14 cellular contexts compared by ENCODE assay signal in genomic region chr13:43041368-43041921, GRCh38. TPM values are rescaled to one million over a fixed set of nuclear protein-coding genes. Genes with fewer than 3 reads are reported as not detected.
DNase-seq lines count a peak whose midpoint lies in the region; ATAC-seq, FAIRE-seq and TF ChIP-seq lines count a peak whose summit lies in the region.
"Had no signal": no experiment of that assay in that cellular context is flagged by ENCODE, and none has a peak within 500 bp of the region (broad histone marks: within the 10 kb centered on the region; RNA-seq: fewer than 3 reads in every experiment).

No MANE protein-coding gene starts in this region.

- ATAC-seq in GM19351 (IDR thresholded peaks at IDR 0.05; ENCODE audit: unreplicated experiment) (peak; percentile 71), HG02885 (IDR thresholded peaks at IDR 0.05; ENCODE audit: poor library complexity, unreplicated experiment) (peak; percentile 73)

- DNase-seq in H1 (ENCODE audit: low read depth in 1 of 2, low spot score in 2 of 2) = no peak
- no peak for DNase-seq in stimulated activated CD4-positive, alpha-beta T cell treated with anti-CD3 and anti-CD28 coated beads, Interleukin-12 subunit alpha, Interleukin-12 subunit beta, amount 100 ng/mL, for 4 hours
- DNase-seq in vagina (ENCODE audit: extremely low spot score in 2 of 2) = no peak
- no peak for DNase-seq in SKM-1 (lab: John Stamatoyannopoulos, UW; ENCODE audit: unreplicated experiment)
- no peak for DNase-seq in Kasumi-1 (lab: John Stamatoyannopoulos, UW)
- DNase-seq: erythroblast, H9, NCI-H226 had no signal

- no peak overlapping the region for H3K18ac ChIP-seq in H1 (ENCODE audit: extremely low read depth, low read length)

- H3K79me2 ChIP-seq in DOHH2 (ENCODE audit: control insufficient read depth, low read length) (peaks cover 92% of the 10 kb centered on the region), H1 (ENCODE audit: control insufficient read depth in 1 of 2, insufficient read depth in 2 of 2, low read length in 2 of 2) (peaks cover 0 to 5% of the 10 kb centered on the region in 2 experiments; a peak in 1 of 4 replicates)

- POLR2A ChIA-PET in H1 (lab: Charles Lee; ENCODE audit: partially characterized antibody) = no interaction called here

- H3K27me3 ChIP-seq in DOHH2 (ENCODE audit: control insufficient read depth, low read length) (no peaks in the 10 kb centered on the region), H1 (replicated peaks in 1 of 4; ENCODE audit: control insufficient read depth in 3 of 4, extremely low read depth in 1 of 4, insufficient read depth in 3 of 4, low read length in 3 of 4) (no peaks in the 10 kb centered on the region), vagina (no peaks in the 10 kb centered on the region)

- H2BK12ac ChIP-seq in H1 (ENCODE audit: low read depth, low read length) = 0 out of 2 replicates have a peak overlapping the region, but pooled peaks have one; percentile 35

- CTCF ChIA-PET in H1 (lab: Charles Lee; ENCODE audit: partially characterized antibody) = interaction anchor here (0.6 to 2.3 kb wide), 3 partner anchors 70 to 446 kb away, joined by 3 to 6 read pairs (median 3); no protein-coding TSS in a partner anchor

- H2AFZ ChIP-seq in H1 (ENCODE audit: low read length) = no peak overlapping the region

- no peak overlapping the region for H2BK15ac ChIP-seq in H1 (ENCODE audit: low read length)

- no peak overlapping the region for H4K8ac ChIP-seq in H1 (ENCODE audit: extremely low read depth, insufficient read depth, low read length)

- FAIRE-seq in H1 (lab: Jason Lieb, UNC) = no peak
- FAIRE-seq: bronchial epithelial cell had no signal

- intact Hi-C loops in vagina (cut with DNase I) = no loop called here

- H3K23ac ChIP-seq in H1 (ENCODE audit: insufficient read length) = no peak overlapping the region

- peaks cover 15% of the 10 kb centered on the region for H3F3A ChIP-seq in DOHH2 (ENCODE audit: control insufficient read depth, insufficient read depth)

- no peaks in the 10 kb centered on the region for H4K20me1 ChIP-seq in DOHH2 (ENCODE audit: control insufficient read depth, insufficient read depth, low read depth, low read length)
- H4K20me1 ChIP-seq in H1 (replicated peaks in 1 of 2; ENCODE audit: control insufficient read depth in 1 of 2, insufficient read depth in 2 of 2, low read length in 2 of 2) = no peaks in the 10 kb centered on the region

- no peak overlapping the region for H3K9ac ChIP-seq in H1 (replicated peaks in 1 of 4; ENCODE audit: extremely low read depth in 1 of 4, low read depth in 3 of 4, low read length in 3 of 4)

- no peak overlapping the region for H4K5ac ChIP-seq in H1 (ENCODE audit: insufficient read length, low read depth, low read length)

- H3K27ac ChIP-seq in DOHH2 (ENCODE audit: low read depth, low read length) (no peak overlapping the region), H1 (ENCODE audit: low read depth, low read length) (no peak overlapping the region), vagina (no peak overlapping the region)
- H3K27ac ChIP-seq: SK-N-MC had no signal

- H3K4me2 ChIP-seq in DOHH2 (ENCODE audit: low read length) (peak overlapping the region; percentile 30; the same call in 1 of the 2 replicates), H1 (ENCODE audit: insufficient read depth in 1 of 2, low read depth in 2 of 2, low read length in 2 of 2) (no peak overlapping the region)

- no peak overlapping the region for H2BK120ac ChIP-seq in H1 (replicated peaks; ENCODE audit: low read depth, low read length)

- 100% methylated on average over 1 of the region's 1 CpG; no CpG with 5 or more reads in 1 of the 2 experiments for WGBS in H1 (ENCODE audit: extremely low coverage in 1 of 2, insufficient coverage in 1 of 2, insufficient read length in 1 of 2, insufficient replicate concordance in 2 of 2, low coverage in 1 of 2, low lambda C conversion rate in 2 of 2, missing lambda C conversion rate in 1 of 2), 2 experiments

- H3K4ac ChIP-seq in H1 (replicated peaks; ENCODE audit: insufficient read length, low read depth, low read length) = no peak overlapping the region

- no peaks in the 10 kb centered on the region for H3K23me2 ChIP-seq in H1 (ENCODE audit: low read depth, low read length)

- H4K91ac ChIP-seq in H1 (replicated peaks; ENCODE audit: insufficient read length, low read length) = no peak overlapping the region

- TF ChIP-seq CTCF in DOHH2 (IDR thresholded peaks at IDR 0.05; ENCODE audit: low read depth, low read length, poor library complexity, severe bottlenecking) = no peak
- TF ChIP-seq CTCF in H1 (IDR thresholded peaks at IDR 0.05; ENCODE audit: control extremely low read depth in 1 of 3, insufficient read depth in 1 of 3, low read depth in 1 of 3, low read length in 3 of 3) = no peak
- no peak for TF ChIP-seq CTCF in vagina (IDR thresholded peaks at IDR 0.05)

- H3K9me2 ChIP-seq in DOHH2 (replicated peaks; ENCODE audit: control insufficient read depth, low read length) = no peaks in the 10 kb centered on the region

- no peak for TF ChIP-seq EP300 in H1 (IDR thresholded peaks at IDR 0.05; ENCODE audit: borderline replicate concordance in 1 of 2, low read depth in 2 of 2, low read length in 2 of 2)

- H3K9me3 ChIP-seq in DOHH2 (ENCODE audit: control insufficient read depth, insufficient read depth, low read length) = no peaks in the 10 kb centered on the region
- H3K9me3 ChIP-seq in H1 (ENCODE audit: insufficient read depth in 2 of 2, low read depth in 1 of 2, low read length in 1 of 2) = no peaks in the 10 kb centered on the region
- no peaks in the 10 kb centered on the region for H3K9me3 ChIP-seq in vagina

- H3K4me3 ChIP-seq in DOHH2 (ENCODE audit: low read length) (no peak overlapping the region), H1 (ENCODE audit: extremely low read depth in 1 of 4, insufficient read depth in 2 of 4, low read depth in 3 of 4, low read length in 4 of 4) (no peak overlapping the region), vagina (no peak overlapping the region)
- H3K4me3 ChIP-seq: SK-N-MC had no signal

- no peak overlapping the region for H2BK5ac ChIP-seq in H1 (ENCODE audit: low read depth, low read length)

- TF ChIP-seq POLR2A in H1 (IDR thresholded peaks at IDR 0.05; ENCODE audit: control extremely low read depth in 1 of 2, low read depth in 2 of 2, low read length in 2 of 2) = no peak
- TF ChIP-seq POLR2A in vagina (IDR thresholded peaks at IDR 0.05) = no peak

- no peak overlapping the region for H3K14ac ChIP-seq in H1 (ENCODE audit: insufficient read length)

- no peaks in the 10 kb centered on the region for H3K79me1 ChIP-seq in H1 (ENCODE audit: low read depth, low read length)

- H2AK5ac ChIP-seq in H1 (ENCODE audit: low read depth, low read length) = no peak overlapping the region

- H3K36me3 ChIP-seq in DOHH2 (ENCODE audit: control insufficient read depth, low read length) (peaks cover 26% of the 10 kb centered on the region), H1 (ENCODE audit: control insufficient read depth in 2 of 4, insufficient read depth in 4 of 4, low read length in 3 of 4) (no peaks in the 10 kb centered on the region), vagina (no peaks in the 10 kb centered on the region)

- no peak overlapping the region for H2BK20ac ChIP-seq in H1 (ENCODE audit: low read length)

- H3K4me1 ChIP-seq in DOHH2 (ENCODE audit: control insufficient read depth, low read length) (peaks cover 72% of the 10 kb centered on the region), H1 (replicated peaks in 1 of 4; ENCODE audit: control insufficient read depth in 3 of 4, insufficient read depth in 4 of 4, low read length in 3 of 4) (peaks cover 2 to 8% (median 5%) of the 10 kb centered on the region in 4 experiments; a peak in 5 of 7 replicates), vagina (peaks cover 38% of the 10 kb centered on the region)

- H3K56ac ChIP-seq in H1 (replicated peaks; ENCODE audit: insufficient read length, low read depth, low read length) = no peak overlapping the region

- TF ChIP-seq RAD21 in H1 (IDR thresholded peaks at IDR 0.05 in 1 of 2, conservative IDR thresholded peaks at IDR 0.05 in 1 of 2; ENCODE audit: low read depth in 2 of 2, low read length in 2 of 2) = no peak

TF ChIP-seq in H1, 55 proteins besides CTCF, POLR2A, EP300 and RAD21 (continues in another document):
- TF ChIP-seq RBBP5 (IDR thresholded peaks at IDR 0.05; ENCODE audit: borderline replicate concordance, low read depth, low read length) (no peak), SUZ12 (IDR thresholded peaks at IDR 0.05; ENCODE audit: low read length) (no peak), E2F6 (IDR thresholded peaks at IDR 0.05) (no peak)

RNA-seq across cellular contexts. Expression of gene DNAJC15, which starts 18.1 kb away (rescaled TPM):
- total RNA-seq in H1 (2021; fragmentation: NEBNext Ultra II Directional; extraction: Animal tissue kit (Norgen Biotek cat#: 25700)) = 5.8 and 6.5 TPM in 2 replicates
- 20.8 and 21.8 TPM in 2 replicates for polyA plus RNA-seq in H1 (2011; rRNA removed)
- polyA plus RNA-seq in H1 (2011; cell fraction: cytosol; rRNA removed) = 23.5 TPM
- 19.1 TPM for polyA plus RNA-seq in H1 (2011; cell fraction: nucleus; rRNA removed)
- polyA plus RNA-seq in H1 (2012, experiment 1 of 2) = 14.2 to 21.8 TPM (median 17.7 TPM) in 4 replicates
- 2.9 TPM for polyA plus RNA-seq in H1 (2012, experiment 2 of 2)
- polyA plus RNA-seq in H1 (2013, experiment 1 of 2) = 2.4 TPM
- polyA plus RNA-seq in H1 (2013, experiment 2 of 2) = 2.5 TPM
- 9.1 and 11.8 TPM in 2 replicates for polyA minus RNA-seq in H1 (2011; rRNA and poly(A)+ RNA removed)
- polyA minus RNA-seq in H1 (2011; cell fraction: cytosol; rRNA and poly(A)+ RNA removed) = 21.1 TPM
- polyA minus RNA-seq in H1 (2011; cell fraction: nucleus; rRNA and poly(A)+ RNA removed) = 11.1 TPM
- total RNA-seq in vagina = 4.7 TPM

RNA-seq across cellular contexts. Expression of gene EPSTI1, which starts 49.4 kb away (rescaled TPM):
- 0.37 and 0.46 TPM in 2 replicates for total RNA-seq in H1 (2021; fragmentation: NEBNext Ultra II Directional; extraction: Animal tissue kit (Norgen Biotek cat#: 25700))
- polyA plus RNA-seq in H1 (2011; rRNA removed) = 0.11 and 0.23 TPM in 2 replicates
- 0.22 TPM for polyA plus RNA-seq in H1 (2011; cell fraction: cytosol; rRNA removed)
- 0.06 TPM for polyA plus RNA-seq in H1 (2011; cell fraction: nucleus; rRNA removed)
- polyA plus RNA-seq in H1 (2012, experiment 1 of 2) = 0.18 to 0.60 TPM (median 0.31 TPM) in 4 replicates
- polyA plus RNA-seq in H1 (2012, experiment 2 of 2) = not detected
- polyA plus RNA-seq in H1 (2013, experiment 1 of 2) = 0.30 TPM
- polyA plus RNA-seq in H1 (2013, experiment 2 of 2) = 0.35 TPM
- polyA minus RNA-seq in H1 (2011; rRNA and poly(A)+ RNA removed) = 0.06 and 0.41 TPM in 2 replicates
- polyA minus RNA-seq in H1 (2011; cell fraction: cytosol; rRNA and poly(A)+ RNA removed) = not detected
- 0.90 TPM for polyA minus RNA-seq in H1 (2011; cell fraction: nucleus; rRNA and poly(A)+ RNA removed)
- 4.9 TPM for total RNA-seq in vagina
- total RNA-seq: neural crest cell had no signal
